1 cellular context compared by ENCODE assay signal in genomic region chr3:108090701-108091497, GRCh38.
A peak's percentile ranks its signal among the peaks of the same experiment; 100 is the strongest.
TF ChIP-seq lines count a peak whose summit lies in the region.

Gene CD47 (minus strand): TSS chr3:108091031. CDS start chr3:108090908, 123 bp downstream.

TF ChIP-seq in neural cell, 6 proteins besides CTCF, POLR2A, EP300 and RAD21 (continued from another document):
- TF ChIP-seq, protein P1, sequence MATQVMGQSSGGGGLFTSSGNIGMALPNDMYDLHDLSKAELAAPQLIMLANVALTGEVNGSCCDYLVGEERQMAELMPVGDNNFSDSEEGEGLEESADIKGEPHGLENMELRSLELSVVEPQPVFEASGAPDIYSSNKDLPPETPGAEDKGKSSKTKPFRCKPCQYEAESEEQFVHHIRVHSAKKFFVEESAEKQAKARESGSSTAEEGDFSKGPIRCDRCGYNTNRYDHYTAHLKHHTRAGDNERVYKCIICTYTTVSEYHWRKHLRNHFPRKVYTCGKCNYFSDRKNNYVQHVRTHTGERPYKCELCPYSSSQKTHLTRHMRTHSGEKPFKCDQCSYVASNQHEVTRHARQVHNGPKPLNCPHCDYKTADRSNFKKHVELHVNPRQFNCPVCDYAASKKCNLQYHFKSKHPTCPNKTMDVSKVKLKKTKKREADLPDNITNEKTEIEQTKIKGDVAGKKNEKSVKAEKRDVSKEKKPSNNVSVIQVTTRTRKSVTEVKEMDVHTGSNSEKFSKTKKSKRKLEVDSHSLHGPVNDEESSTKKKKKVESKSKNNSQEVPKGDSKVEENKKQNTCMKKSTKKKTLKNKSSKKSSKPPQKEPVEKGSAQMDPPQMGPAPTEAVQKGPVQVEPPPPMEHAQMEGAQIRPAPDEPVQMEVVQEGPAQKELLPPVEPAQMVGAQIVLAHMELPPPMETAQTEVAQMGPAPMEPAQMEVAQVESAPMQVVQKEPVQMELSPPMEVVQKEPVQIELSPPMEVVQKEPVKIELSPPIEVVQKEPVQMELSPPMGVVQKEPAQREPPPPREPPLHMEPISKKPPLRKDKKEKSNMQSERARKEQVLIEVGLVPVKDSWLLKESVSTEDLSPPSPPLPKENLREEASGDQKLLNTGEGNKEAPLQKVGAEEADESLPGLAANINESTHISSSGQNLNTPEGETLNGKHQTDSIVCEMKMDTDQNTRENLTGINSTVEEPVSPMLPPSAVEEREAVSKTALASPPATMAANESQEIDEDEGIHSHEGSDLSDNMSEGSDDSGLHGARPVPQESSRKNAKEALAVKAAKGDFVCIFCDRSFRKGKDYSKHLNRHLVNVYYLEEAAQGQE (IDR thresholded peaks at IDR 0.05; ENCODE audit: borderline replicate concordance), result peak; percentile 7
